1 cellular context compared by ENCODE assay signal in genomic region chr13:26558074-26558805, GRCh38.
TF ChIP-seq lines count a peak whose summit lies in the region.

No MANE protein-coding gene starts in this region.

TF ChIP-seq in IMR-90, 13 proteins besides CTCF, POLR2A, EP300 and RAD21 (continued from another document):
- no peak for TF ChIP-seq CEBPB (IDR thresholded peaks at IDR 0.05; ENCODE audit: low read depth, low read length)
